Comparison of ENCODE assay signal across 24 cellular contexts in genomic region chr12:105696-106095, GRCh38. TPM values are rescaled to one million over a fixed set of nuclear protein-coding genes. Genes with fewer than 3 reads are reported as not detected.
DNase-seq lines count a peak whose midpoint lies in the region; ATAC-seq lines count a peak whose summit lies in the region.
"Had no signal": no experiment of that assay in that cellular context is flagged by ENCODE, and none has a peak within 500 bp of the region (broad histone marks: within the 10 kb centered on the region; RNA-seq: fewer than 3 reads in every experiment).

No MANE protein-coding gene starts in this region.

- peak; percentile 8 for ATAC-seq in GM18511 (IDR thresholded peaks at IDR 0.05; ENCODE audit: unreplicated experiment)
- ATAC-seq in GM18861 (IDR thresholded peaks at IDR 0.05; ENCODE audit: unreplicated experiment), result no peak
- ATAC-seq: stimulated activated naive CD8-positive, alpha-beta T cell treated with anti-CD3 and anti-CD28 coated beads, Interleukin-15, Interleukin-2, amounts not matched to agents 100 U/mL and 50 U/mL, for 24 hours had no signal

- peak; percentile 15 for DNase-seq in CD1c-positive myeloid dendritic cell (ENCODE audit: extremely low spot score)
- peak; percentile 62 for DNase-seq in NCI-H146 (lab: John Stamatoyannopoulos, UW)
- peak; percentile 47 for DNase-seq in mesenteric fat pad (ENCODE audit: low spot score)
- no peak for DNase-seq in NCI-H510A treated with DMSO at 0.1 percent for 48 hours (lab: John Stamatoyannopoulos, UW)
- DNase-seq in stimulated activated CD4-positive, alpha-beta T cell treated with anti-CD3 and anti-CD28 coated beads, Interleukin-4, amount 100 ng/mL, for 24 hours, result no peak
- DNase-seq: activated CD4-positive, alpha-beta T cell treated with anti-CD3 and anti-CD28 coated beads, Interleukin-2, amount 10 ng/mL, durations not matched to agents 24 days and 14 days; activated naive CD4-positive, alpha-beta T cell treated with anti-CD3 and anti-CD28 coated beads, Interleukin-2, amount 10 ng/mL, durations not matched to agents 7 days and 5 days; activated T-cell treated with anti-CD3 and anti-CD28 coated beads, Interleukin-2, amount 50 U/mL, for 48 hours; amniotic stem cell; CD4-positive, alpha-beta memory T cell; cortex of kidney; esophagus squamous epithelium; gastrocnemius medialis; GDM1; hypothalamus; MV-4-11; NCI-H526 treated with DMSO at 0.1 percent for 48 hours; OCI-M1; pancreas; stimulated activated naive CD8-positive, alpha-beta T cell treated with anti-CD3 and anti-CD28 coated beads, Interleukin-15, Interleukin-2, amounts not matched to agents 100 U/mL and 50 U/mL, for 24 hours had no signal

RNA-seq across cellular contexts. Expression of gene IQSEC3, which starts 39.1 kb away (rescaled TPM):
- 8.1 TPM for total RNA-seq in mesenteric fat pad
- total RNA-seq: bronchial epithelial cell, HT1080 had no signal

Comparison
In these comparisons a context has a peak if more than half of its experiments do, and no peak if none do; other contexts are left out.
1. DNase-seq: peak in CD1c-positive myeloid dendritic cell (single experiment), NCI-H146 (single experiment) and mesenteric fat pad (single experiment); none in NCI-H510A treated with DMSO at 0.1 percent for 48 hours (single experiment) and stimulated activated CD4-positive, alpha-beta T cell treated with anti-CD3 and anti-CD28 coated beads, Interleukin-4, amount 100 ng/mL, for 24 hours (single experiment).